In the genomic region with DNA sequence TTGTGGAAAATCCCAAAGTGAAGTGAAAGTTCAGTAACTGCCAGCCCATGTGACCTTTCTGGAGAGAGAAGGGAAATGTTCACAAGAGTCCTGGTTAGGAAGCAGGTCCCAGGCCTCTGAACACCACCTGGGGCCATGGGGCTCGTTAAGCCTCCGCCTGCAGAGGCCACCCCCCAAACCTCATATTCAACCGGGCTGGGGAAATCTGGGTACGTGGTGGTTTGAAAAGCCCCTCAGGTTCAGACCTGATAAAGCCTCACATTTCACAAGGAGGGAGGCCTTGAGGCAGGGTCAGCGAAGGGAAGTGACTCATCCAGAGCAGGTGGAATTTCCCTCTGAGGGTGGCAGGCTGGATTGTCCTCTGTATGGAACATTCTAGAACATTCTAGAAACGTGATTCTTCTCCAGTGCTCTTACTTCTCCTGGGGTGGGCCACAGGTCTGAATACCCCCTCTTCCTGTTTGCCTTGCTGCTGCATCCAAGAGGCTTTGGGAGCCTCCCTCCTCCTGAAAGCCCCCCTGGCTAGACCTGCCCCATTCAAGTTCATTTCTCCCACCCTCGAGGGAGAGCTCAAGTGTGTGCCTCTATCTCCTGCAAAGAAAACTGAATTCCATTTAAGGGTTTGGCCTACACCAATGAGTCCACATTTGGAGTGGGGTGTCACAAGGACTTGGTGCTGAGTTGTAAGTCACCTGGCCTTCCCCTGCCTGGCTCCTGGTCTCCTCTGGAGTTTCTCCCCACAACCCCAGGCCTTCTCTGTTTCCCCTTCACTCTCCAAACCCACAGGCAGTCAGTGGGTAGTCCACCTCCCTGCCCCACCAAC, we compare ENCODE assay signal across 9 cellular contexts. TPM values are rescaled to one million over a fixed set of nuclear protein-coding genes. Genes with fewer than 3 reads are reported as not detected.
DNase-seq lines count a peak whose midpoint lies in the region; ATAC-seq and TF ChIP-seq lines count a peak whose summit lies in the region.
"Had no signal": no experiment of that assay in that cellular context is flagged by ENCODE, and none has a peak within 500 bp of the region (broad histone marks: within the 10 kb centered on the region; RNA-seq: fewer than 3 reads in every experiment).

No MANE protein-coding gene starts in this region.

- H3K4me1 Mint-ChIP-seq in CD4-positive, alpha-beta T cell (ENCODE audit: low read depth): peaks cover 55% of the 10 kb centered on the region
- H3K4me1 Mint-ChIP-seq in activated CD4-positive, alpha-beta memory T cell treated with anti-CD3 and anti-CD28 coated beads for 36 hours (ENCODE audit: low read depth): peaks cover 66% of the 10 kb centered on the region

- H3K9ac ChIP-seq in iPS-20b (ENCODE audit: low read depth, low read length): no peak overlapping the region

- intact Hi-C loops in CD4-positive, alpha-beta T cell (cut with DNase I, micrococcal nuclease): loop anchor here in 1 of 2 experiments (5.0 to 10.0 kb wide), 2 partner anchors 169 to 393 kb away; a partner anchor contains a TSS
- intact Hi-C loops in activated CD4-positive, alpha-beta memory T cell treated with anti-CD3 and anti-CD28 coated beads for 36 hours (cut with micrococcal nuclease): loop anchor here (5.0 kb wide), 3 partner anchors 169 to 586 kb away; a partner anchor contains a TSS

- no peaks in the 10 kb centered on the region for H3K36me3 ChIP-seq in iPS-20b (ENCODE audit: insufficient read depth, low read depth, low read length)
- H3K36me3 ChIP-seq: cardiac muscle cell had no signal

- H3K9me3 ChIP-seq in CD4-positive, alpha-beta T cell (ENCODE audit: control insufficient read depth, low read length): no peaks in the 10 kb centered on the region
- H3K9me3 ChIP-seq in iPS-20b (ENCODE audit: insufficient read depth, low read depth, low read length): no peaks in the 10 kb centered on the region

- POLR2A ChIA-PET in CD4-positive, alpha-beta T cell (lab: Charles Lee): interaction anchor here (0.7 to 2.3 kb wide), 4 partner anchors 10 to 233 kb away, joined by 3 to 15 read pairs (median 6); no protein-coding TSS in a partner anchor
- POLR2A ChIA-PET in activated CD4-positive, alpha-beta memory T cell treated with anti-CD3 and anti-CD28 coated beads for 36 hours (lab: Charles Lee): interaction anchor here (1.0 to 2.8 kb wide), 5 partner anchors 11 to 184 kb away, joined by 3 to 11 read pairs (median 3); a partner anchor contains a TSS

- H3K27ac Mint-ChIP-seq in CD4-positive, alpha-beta T cell: peak overlapping the region; percentile 87
- peak overlapping the region; percentile 94 for H3K27ac Mint-ChIP-seq in activated CD4-positive, alpha-beta memory T cell treated with anti-CD3 and anti-CD28 coated beads for 36 hours

- no peaks in the 10 kb centered on the region for H3K27me3 Mint-ChIP-seq in CD4-positive, alpha-beta T cell
- H3K27me3 Mint-ChIP-seq in activated CD4-positive, alpha-beta memory T cell treated with anti-CD3 and anti-CD28 coated beads for 36 hours: no peaks in the 10 kb centered on the region

- peak overlapping the region; percentile 11 for H3K4me3 Mint-ChIP-seq in CD4-positive, alpha-beta T cell
- H3K4me3 Mint-ChIP-seq in activated CD4-positive, alpha-beta memory T cell treated with anti-CD3 and anti-CD28 coated beads for 36 hours: peak overlapping the region; percentile 42

- no peaks in the 10 kb centered on the region for H3K9me3 Mint-ChIP-seq in CD4-positive, alpha-beta T cell
- no peaks in the 10 kb centered on the region for H3K9me3 Mint-ChIP-seq in activated CD4-positive, alpha-beta memory T cell treated with anti-CD3 and anti-CD28 coated beads for 36 hours

- peak in 1 of 10 experiments; percentile 13 for DNase-seq in CD4-positive, alpha-beta T cell
- DNase-seq in activated CD4-positive, alpha-beta memory T cell treated with anti-CD3 and anti-CD28 coated beads for 36 hours: peak; percentile 77
- no peak for DNase-seq in DMS79 treated with DMSO at 0.1 percent for 48 hours (lab: John Stamatoyannopoulos, UW)
- DNase-seq in hypothalamus (lab: John Stamatoyannopoulos, UW): no peak

- no peaks in the 10 kb centered on the region for H3K27me3 ChIP-seq in CD4-positive, alpha-beta T cell (ENCODE audit: control insufficient read depth, insufficient read depth, low read length)
- H3K27me3 ChIP-seq in iPS-20b (ENCODE audit: insufficient read depth, low read length): peaks cover 6% of the 10 kb centered on the region; the same call in 1 of the 2 replicates
- H3K27me3 ChIP-seq: cardiac muscle cell had no signal

- CTCF ChIA-PET in CD4-positive, alpha-beta T cell (lab: Charles Lee): interaction anchor here (0.7 to 4.4 kb wide), 15 partner anchors 10 to 392 kb away, joined by 3 to 98 read pairs (median 3); no protein-coding TSS in a partner anchor
- CTCF ChIA-PET in activated CD4-positive, alpha-beta memory T cell treated with anti-CD3 and anti-CD28 coated beads for 36 hours (lab: Charles Lee): interaction anchor here (0.7 to 7.0 kb wide), 24 partner anchors 10 to 393 kb away, joined by 3 to 187 read pairs (median 4); a partner anchor contains a TSS

- peak; percentile 38 for TF ChIP-seq CTCF in CD4-positive, alpha-beta T cell (IDR thresholded peaks at IDR 0.05)

- 0 out of 2 replicates have a peak overlapping the region, but pooled peaks have one; percentile 55 for H3K4me3 ChIP-seq in iPS-20b (ENCODE audit: low read length)
- H3K4me3 ChIP-seq: cardiac muscle cell had no signal

- no peak overlapping the region for H3K27ac ChIP-seq in CD4-positive, alpha-beta T cell (ENCODE audit: low read depth, low read length)
- H3K27ac ChIP-seq in iPS-20b (ENCODE audit: low read length): no peak overlapping the region
- H3K27ac ChIP-seq: cardiac muscle cell had no signal

- H3K4me1 ChIP-seq in iPS-20b (ENCODE audit: insufficient read depth, low read length): peaks cover 22% of the 10 kb centered on the region

- H3K36me3 Mint-ChIP-seq in CD4-positive, alpha-beta T cell (ENCODE audit: low read depth): no peaks in the 10 kb centered on the region
- H3K36me3 Mint-ChIP-seq in activated CD4-positive, alpha-beta memory T cell treated with anti-CD3 and anti-CD28 coated beads for 36 hours: no peaks in the 10 kb centered on the region

- no peak for ATAC-seq in CD4-positive, alpha-beta T cell (ENCODE audit: poor library complexity)
- peak; percentile 25 for ATAC-seq in HG03045 (IDR thresholded peaks at IDR 0.05; ENCODE audit: unreplicated experiment)
- no peak for ATAC-seq in GM21737 (IDR thresholded peaks at IDR 0.05; ENCODE audit: unreplicated experiment)
- no peak for ATAC-seq in HG03342 (IDR thresholded peaks at IDR 0.05; ENCODE audit: unreplicated experiment)

RNA-seq across cellular contexts. Expression of a gene that starts 6.3 kb away (rescaled TPM):
- 1 to 10 TPM; 1.7 to 2.1 TPM for total RNA-seq in CD4-positive, alpha-beta T cell
- not detected for total RNA-seq in activated CD4-positive, alpha-beta memory T cell treated with anti-CD3 and anti-CD28 coated beads for 36 hours

RNA-seq across cellular contexts. Expression of a gene that starts 21.2 kb away (rescaled TPM):
- total RNA-seq in CD4-positive, alpha-beta T cell: under 1 TPM; 0.22 to 0.61 TPM
- total RNA-seq in activated CD4-positive, alpha-beta memory T cell treated with anti-CD3 and anti-CD28 coated beads for 36 hours: under 1 TPM; 0.29 to 0.67 TPM

RNA-seq across cellular contexts. Expression of a gene that starts 58.2 kb away (rescaled TPM):
- total RNA-seq in CD4-positive, alpha-beta T cell: not detected
- total RNA-seq in activated CD4-positive, alpha-beta memory T cell treated with anti-CD3 and anti-CD28 coated beads for 36 hours: under 1 TPM; 0.26 to 0.61 TPM
